In genomic region chrX:24145340-24146186, GRCh38 we compare ENCODE assay signal across 1 cellular context.
TF ChIP-seq lines count a peak whose summit lies in the region.

No MANE protein-coding gene starts in this region.

TF ChIP-seq in SK-N-SH treated with all-trans-retinoic acid at 6 μM for 48 hours, 23 proteins besides CTCF, POLR2A, EP300 and RAD21 (continued from another document):
- TF ChIP-seq CSRNP3 (CRISPR knock-in tag; IDR thresholded peaks at IDR 0.05) = no peak
- no peak for TF ChIP-seq GLIS3 (CRISPR knock-in tag; IDR thresholded peaks at IDR 0.05)
